Comparison of ENCODE assay signal across 8 cellular contexts in genomic region chr9:128098936-128099931, GRCh38. TPM values are rescaled to one million over a fixed set of nuclear protein-coding genes. Genes with fewer than 3 reads are reported as not detected.
DNase-seq lines count a peak whose midpoint lies in the region; ATAC-seq, FAIRE-seq and TF ChIP-seq lines count a peak whose summit lies in the region.

No MANE protein-coding gene starts in this region.

- DNase-seq in HFF-Myc (ENCODE audit: extremely low read depth, low read depth) (no peak), astrocyte (ENCODE audit: low read depth) (no peak), NCI-H748 treated with DMSO at 0.1 percent for 48 hours (lab: John Stamatoyannopoulos, UW) (no peak), 8988T (no peak)
- DNase-seq in stimulated activated effector memory CD8-positive, alpha-beta T cell treated with anti-CD3 and anti-CD28 coated beads, Interleukin-12 subunit alpha, Interleukin-12 subunit beta, amount 100 ng/mL, for 72 hours (ENCODE audit: low spot score in 2 of 2): no peak

- H3K9me3 Mint-ChIP-seq in astrocyte (ENCODE audit: unreplicated experiment): no peaks in the 10 kb centered on the region
- no peaks in the 10 kb centered on the region for H3K9me3 Mint-ChIP-seq in stimulated activated effector memory CD8-positive, alpha-beta T cell treated with anti-CD3 and anti-CD28 coated beads, Interleukin-12 subunit alpha, Interleukin-12 subunit beta, amount 100 ng/mL, for 72 hours

- peaks cover 72% of the 10 kb centered on the region for H3K79me2 ChIP-seq in astrocyte (ENCODE audit: insufficient read depth, low read length)

- peak overlapping the region; percentile 90 for H3K4me3 Mint-ChIP-seq in astrocyte (ENCODE audit: unreplicated experiment)
- H3K4me3 Mint-ChIP-seq in stimulated activated effector memory CD8-positive, alpha-beta T cell treated with anti-CD3 and anti-CD28 coated beads, Interleukin-12 subunit alpha, Interleukin-12 subunit beta, amount 100 ng/mL, for 72 hours: no peak overlapping the region

- H4K20me1 ChIP-seq in astrocyte (ENCODE audit: insufficient read depth, low read length): peaks cover 36% of the 10 kb centered on the region

- peak overlapping the region; percentile 100 for H3K27ac Mint-ChIP-seq in astrocyte (ENCODE audit: unreplicated experiment)
- peak overlapping the region; percentile 64 for H3K27ac Mint-ChIP-seq in stimulated activated effector memory CD8-positive, alpha-beta T cell treated with anti-CD3 and anti-CD28 coated beads, Interleukin-12 subunit alpha, Interleukin-12 subunit beta, amount 100 ng/mL, for 72 hours

- FAIRE-seq in astrocyte (lab: Jason Lieb, UNC): no peak

- no peak for TF ChIP-seq CTCF in HFF-Myc (IDR thresholded peaks at IDR 0.05; ENCODE audit: low read depth, low read length, missing control alignments)
- no peak for TF ChIP-seq CTCF in astrocyte (IDR thresholded peaks at IDR 0.05; ENCODE audit: insufficient read depth, low read depth, low read length)

- H3K4me1 ChIP-seq in astrocyte (ENCODE audit: insufficient read depth, low read length) (peaks cover 53% of the 10 kb centered on the region), iPS-20b (ENCODE audit: insufficient read depth, low read length) (peaks cover 28% of the 10 kb centered on the region)

- H3K27me3 ChIP-seq in astrocyte (ENCODE audit: insufficient read depth, low read length): no peaks in the 10 kb centered on the region
- no peaks in the 10 kb centered on the region for H3K27me3 ChIP-seq in iPS-20b (ENCODE audit: insufficient read depth, low read length)

- H3K36me3 ChIP-seq in astrocyte (ENCODE audit: insufficient read depth, low read length) (peaks cover 7% of the 10 kb centered on the region), iPS-20b (ENCODE audit: insufficient read depth, low read depth, low read length) (peaks cover 40% of the 10 kb centered on the region)

- H3K36me3 Mint-ChIP-seq in astrocyte (ENCODE audit: low read depth, unreplicated experiment): peaks cover 12% of the 10 kb centered on the region
- H3K36me3 Mint-ChIP-seq in stimulated activated effector memory CD8-positive, alpha-beta T cell treated with anti-CD3 and anti-CD28 coated beads, Interleukin-12 subunit alpha, Interleukin-12 subunit beta, amount 100 ng/mL, for 72 hours: peaks cover 27% of the 10 kb centered on the region

- H3K4me2 ChIP-seq in astrocyte (ENCODE audit: low read length): peak overlapping the region; percentile 92

- H3K4me3 ChIP-seq in HFF-Myc (replicated peaks; ENCODE audit: low read depth, low read length) (peak overlapping the region; percentile 82), astrocyte (ENCODE audit: insufficient read depth, low read depth, low read length) (peak overlapping the region; percentile 66), iPS-20b (ENCODE audit: low read length) (peak overlapping the region; percentile 93)

- H3K9me3 ChIP-seq in astrocyte (ENCODE audit: insufficient read depth, low read depth, low read length) (no peaks in the 10 kb centered on the region), iPS-20b (ENCODE audit: insufficient read depth, low read depth, low read length) (no peaks in the 10 kb centered on the region)

- H3K9ac ChIP-seq in astrocyte (ENCODE audit: low read length): peak overlapping the region; percentile 94
- peak overlapping the region; percentile 94 for H3K9ac ChIP-seq in iPS-20b (ENCODE audit: low read depth, low read length)

- H2AFZ ChIP-seq in astrocyte (ENCODE audit: low read depth, low read length): no peak overlapping the region

- no peak for ATAC-seq in stimulated activated effector memory CD8-positive, alpha-beta T cell treated with anti-CD3 and anti-CD28 coated beads, Interleukin-12 subunit alpha, Interleukin-12 subunit beta, amount 100 ng/mL, for 72 hours
- no peak for ATAC-seq in HG02763 (IDR thresholded peaks at IDR 0.05; ENCODE audit: unreplicated experiment)
- no peak for ATAC-seq in HG03378 (IDR thresholded peaks at IDR 0.05; ENCODE audit: unreplicated experiment)

- no peaks in the 10 kb centered on the region for H3K27me3 Mint-ChIP-seq in astrocyte (ENCODE audit: low read depth, unreplicated experiment)

- H3K27ac ChIP-seq in astrocyte (ENCODE audit: low read depth, low read length) (peak overlapping the region; percentile 99), iPS-20b (ENCODE audit: low read length) (peak overlapping the region; percentile 62)

- peaks cover 38% of the 10 kb centered on the region for H3K4me1 Mint-ChIP-seq in astrocyte (ENCODE audit: low read depth, unreplicated experiment)
- H3K4me1 Mint-ChIP-seq in stimulated activated effector memory CD8-positive, alpha-beta T cell treated with anti-CD3 and anti-CD28 coated beads, Interleukin-12 subunit alpha, Interleukin-12 subunit beta, amount 100 ng/mL, for 72 hours: peaks cover 57% of the 10 kb centered on the region

RNA-seq across cellular contexts. Expression of gene PTGES2, which starts 28.3 kb away (rescaled TPM):
- 44.1 and 44.4 TPM in 2 replicates for total RNA-seq in astrocyte

RNA-seq across cellular contexts. Expression of gene SLC25A25, which starts 31.2 kb away (rescaled TPM):
- total RNA-seq in astrocyte: 9.8 and 14.4 TPM in 2 replicates

RNA-seq across cellular contexts. Expression of gene NAIF1, which starts 32.1 kb away (rescaled TPM):
- 9.6 and 10.2 TPM in 2 replicates for total RNA-seq in astrocyte

RNA-seq across cellular contexts. Expression of gene LCN2, which starts 50.0 kb away (rescaled TPM):
- not detected in 2 replicates for total RNA-seq in astrocyte
